1 cellular context compared by ENCODE assay signal in genomic region chr5:76642390-76643040, GRCh38.
TF ChIP-seq lines count a peak whose summit lies in the region.

No MANE protein-coding gene starts in this region.

TF ChIP-seq in IMR-90, 13 proteins besides CTCF, POLR2A, EP300 and RAD21:
- no peak for TF ChIP-seq MAFK (IDR thresholded peaks at IDR 0.05; ENCODE audit: low read depth, low read length)
- no peak for TF ChIP-seq RCOR1 (IDR thresholded peaks at IDR 0.05; ENCODE audit: insufficient replicate concordance, low read length)
- TF ChIP-seq BHLHE40 (IDR thresholded peaks at IDR 0.05; ENCODE audit: low read depth, low read length) = no peak
- TF ChIP-seq RFX5 (IDR thresholded peaks at IDR 0.05; ENCODE audit: low read depth, low read length) = no peak
- TF ChIP-seq, protein P1, sequence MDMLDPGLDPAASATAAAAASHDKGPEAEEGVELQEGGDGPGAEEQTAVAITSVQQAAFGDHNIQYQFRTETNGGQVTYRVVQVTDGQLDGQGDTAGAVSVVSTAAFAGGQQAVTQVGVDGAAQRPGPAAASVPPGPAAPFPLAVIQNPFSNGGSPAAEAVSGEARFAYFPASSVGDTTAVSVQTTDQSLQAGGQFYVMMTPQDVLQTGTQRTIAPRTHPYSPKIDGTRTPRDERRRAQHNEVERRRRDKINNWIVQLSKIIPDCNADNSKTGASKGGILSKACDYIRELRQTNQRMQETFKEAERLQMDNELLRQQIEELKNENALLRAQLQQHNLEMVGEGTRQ (IDR thresholded peaks at IDR 0.05; ENCODE audit: low read depth, low read length) = no peak
- TF ChIP-seq ELK1 (IDR thresholded peaks at IDR 0.05; ENCODE audit: borderline replicate concordance, low read depth, low read length) = no peak
- no peak for TF ChIP-seq NFE2L2 (IDR thresholded peaks at IDR 0.05; ENCODE audit: low read depth, low read length)
- no peak for TF ChIP-seq SMC3 (IDR thresholded peaks at IDR 0.05; ENCODE audit: low read depth, low read length)
- TF ChIP-seq FOS (IDR thresholded peaks at IDR 0.05; ENCODE audit: low read depth, low read length) = no peak
- no peak for TF ChIP-seq CHD1 (IDR thresholded peaks at IDR 0.05; ENCODE audit: low read depth, low read length)
- TF ChIP-seq MXI1 (IDR thresholded peaks at IDR 0.05; ENCODE audit: borderline replicate concordance, low read depth, low read length) = no peak
- no peak for TF ChIP-seq CEBPB (IDR thresholded peaks at IDR 0.05; ENCODE audit: low read depth, low read length)
- no peak for TF ChIP-seq MAZ (IDR thresholded peaks at IDR 0.05; ENCODE audit: borderline replicate concordance, low read depth, low read length)
